In genomic region chr4:113263274-113263673, GRCh38 we compare ENCODE assay signal across 25 cellular contexts.
DNase-seq lines count a peak whose midpoint lies in the region; ATAC-seq, FAIRE-seq and TF ChIP-seq lines count a peak whose summit lies in the region.
"Had no signal": no experiment of that assay in that cellular context is flagged by ENCODE, and none has a peak within 500 bp of the region (broad histone marks: within the 10 kb centered on the region; RNA-seq: fewer than 3 reads in every experiment).

No MANE protein-coding gene starts in this region.

- H3K9me3 ChIP-seq in SK-N-SH (no peaks in the 10 kb centered on the region), small intestine (ENCODE audit: control insufficient read depth, low read depth) (no peaks in the 10 kb centered on the region)
- H3K9me3 ChIP-seq: BE2C, BLaER1 had no signal

- no peaks in the 10 kb centered on the region for H3K4me1 Mint-ChIP-seq in osteocyte (ENCODE audit: unreplicated experiment)
- H3K4me1 Mint-ChIP-seq: CD14-positive monocyte; CD4-positive, alpha-beta memory T cell; CD4-positive, CD25-positive, alpha-beta regulatory T cell; CD8-positive, alpha-beta memory T cell had no signal

- no peak for DNase-seq in SK-N-SH
- DNase-seq in small intestine: no peak
- DNase-seq in osteocyte (ENCODE audit: extremely low spot score, unreplicated experiment): no peak
- DNase-seq in GM12891 (ENCODE audit: insufficient read length, low spot score): no peak
- DNase-seq: ACHN; BE2C; C1 segment of cervical spinal cord; CD4-positive, alpha-beta memory T cell; CD4-positive, CD25-positive, alpha-beta regulatory T cell; CD8-positive, alpha-beta memory T cell; COR-L47; DMS 273 treated with DMSO at 0.1 percent for 48 hours; DMS153; DMS53; DMS79; DND-41; EL; GDM1 had no signal

- WGBS in SK-N-SH (ENCODE audit: low lambda C conversion rate): 30% methylated on average over 1 of the region's 1 CpG
- WGBS in small intestine, 3 donors: 36 to 51% (median 49%) methylated on average over 1 of the region's 1 CpG

- H3K27ac ChIP-seq in SK-N-SH (ENCODE audit: low read depth in 2 of 2, low read length in 1 of 2) (no peak overlapping the region), small intestine (ENCODE audit: low read depth in 1 of 2, low read length in 1 of 2) (no peak overlapping the region)
- H3K27ac ChIP-seq: 22Rv1, BLaER1 had no signal

- ATAC-seq in SK-N-SH treated with all-trans-retinoic acid at 6 μM for 48 hours: no peak
- ATAC-seq: GM12878 had no signal

- H3K9me3 Mint-ChIP-seq in osteocyte (ENCODE audit: unreplicated experiment): peaks cover 18% of the 10 kb centered on the region

- H3K27me3 Mint-ChIP-seq in osteocyte (ENCODE audit: unreplicated experiment): peaks cover 11% of the 10 kb centered on the region
- H3K27me3 Mint-ChIP-seq: CD4-positive, CD25-positive, alpha-beta regulatory T cell had no signal

- no peak for TF ChIP-seq EP300 in SK-N-SH (IDR thresholded peaks at IDR 0.05; ENCODE audit: borderline replicate concordance in 1 of 2, low read depth in 1 of 2, low read length in 1 of 2)

- FAIRE-seq in endometrium (lab: Jason Lieb, UNC) (peak; percentile 95), small intestine (lab: Jason Lieb, UNC) (peak; percentile 10), GM12891 (lab: Jason Lieb, UNC) (no peak)
- FAIRE-seq: GM12878, GM19239 had no signal

- no peaks in the 10 kb centered on the region for H3K79me2 ChIP-seq in SK-N-SH (ENCODE audit: insufficient read depth)

- no peak overlapping the region for H3K9ac ChIP-seq in SK-N-SH
- H3K9ac ChIP-seq: BLaER1 had no signal

- CTCF ChIA-PET in SK-N-SH (lab: Yijun Ruan, JAX): no interaction called here

- H3K4me3 ChIP-seq in SK-N-SH (ENCODE audit: low read depth in 2 of 2, low read length in 1 of 2) (no peak overlapping the region), small intestine (ENCODE audit: low read depth in 1 of 2, low read length in 2 of 2) (no peak overlapping the region)
- H3K4me3 ChIP-seq: BLaER1, GM12878 had no signal

- H3K27me3 ChIP-seq in SK-N-SH (ENCODE audit: insufficient read depth) (no peaks in the 10 kb centered on the region), small intestine (ENCODE audit: control insufficient read depth in 2 of 2, insufficient read depth in 2 of 2, low read length in 2 of 2) (no peaks in the 10 kb centered on the region)
- H3K27me3 ChIP-seq: BE2C, BLaER1 had no signal

- H3F3A ChIP-seq in SK-N-SH (replicated peaks; ENCODE audit: insufficient read depth): no peaks in the 10 kb centered on the region

- H2AFZ ChIP-seq in SK-N-SH (ENCODE audit: low read depth): no peak overlapping the region

- H3K36me3 ChIP-seq in SK-N-SH (replicated peaks in 1 of 2; ENCODE audit: control insufficient read depth in 1 of 2, insufficient read depth in 2 of 2, low read length in 1 of 2): no peaks in the 10 kb centered on the region
- no peaks in the 10 kb centered on the region for H3K36me3 ChIP-seq in small intestine (ENCODE audit: control insufficient read depth in 2 of 2, insufficient read depth in 2 of 2, low read length in 2 of 2)
- H3K36me3 ChIP-seq: BLaER1 had no signal

- no peak overlapping the region for H3K4me2 ChIP-seq in SK-N-SH
- H3K4me2 ChIP-seq: BLaER1 had no signal

- no peak overlapping the region for H3K27ac Mint-ChIP-seq in osteocyte (ENCODE audit: unreplicated experiment)
- H3K27ac Mint-ChIP-seq: CD14-positive monocyte; CD4-positive, alpha-beta memory T cell; CD4-positive, CD25-positive, alpha-beta regulatory T cell; CD8-positive, alpha-beta memory T cell had no signal

- H3K9me2 ChIP-seq in SK-N-SH: no peaks in the 10 kb centered on the region

- no peak for TF ChIP-seq CTCF in SK-N-SH (IDR thresholded peaks at IDR 0.05)
- no peak for TF ChIP-seq CTCF in osteocyte (IDR thresholded peaks at IDR 0.05)

- H3K4me1 ChIP-seq in SK-N-SH (ENCODE audit: control insufficient read depth in 1 of 2, insufficient read depth in 2 of 2, low read depth in 1 of 2, low read length in 1 of 2): no peaks in the 10 kb centered on the region
- no peaks in the 10 kb centered on the region for H3K4me1 ChIP-seq in small intestine (ENCODE audit: control insufficient read depth in 2 of 2, insufficient read depth in 1 of 2, low read depth in 1 of 2, low read length in 1 of 2)
- H3K4me1 ChIP-seq: BE2C had no signal

- no peaks in the 10 kb centered on the region for H4K20me1 ChIP-seq in SK-N-SH (ENCODE audit: insufficient read depth)
- H4K20me1 ChIP-seq: BLaER1 had no signal

- H3K4me3 Mint-ChIP-seq in osteocyte (ENCODE audit: unreplicated experiment): no peak overlapping the region
- H3K4me3 Mint-ChIP-seq: CD14-positive monocyte; CD4-positive, alpha-beta memory T cell; CD4-positive, CD25-positive, alpha-beta regulatory T cell; CD8-positive, alpha-beta memory T cell had no signal

- H3K36me3 Mint-ChIP-seq in osteocyte (ENCODE audit: unreplicated experiment): no peaks in the 10 kb centered on the region
- H3K36me3 Mint-ChIP-seq: CD14-positive monocyte; CD4-positive, alpha-beta memory T cell; CD4-positive, CD25-positive, alpha-beta regulatory T cell; CD8-positive, alpha-beta memory T cell had no signal

- no peak for TF ChIP-seq POLR2A in GM12891 (IDR thresholded peaks at IDR 0.05; ENCODE audit: low read depth, low read length)

- TF ChIP-seq RAD21 in SK-N-SH (IDR thresholded peaks at IDR 0.05; ENCODE audit: low read length): no peak

- POLR2A ChIA-PET in SK-N-SH (lab: Yijun Ruan, JAX): no interaction called here

TF ChIP-seq in SK-N-SH treated with all-trans-retinoic acid at 6 μM for 48 hours, 23 proteins besides CTCF, POLR2A, EP300 and RAD21 (continues in another document):
- no peak for TF ChIP-seq PATZ1 (CRISPR knock-in tag; IDR thresholded peaks at IDR 0.05; ENCODE audit: borderline replicate concordance)
- TF ChIP-seq ISL1 (CRISPR knock-in tag; IDR thresholded peaks at IDR 0.05): peak; percentile 94

TF ChIP-seq in SK-N-SH, 30 proteins besides CTCF, POLR2A, EP300 and RAD21:
- TF ChIP-seq GABPA (IDR thresholded peaks at IDR 0.05; ENCODE audit: low read depth) (no peak), FOSL2 (IDR thresholded peaks at IDR 0.05; ENCODE audit: borderline replicate concordance, low read depth) (no peak), RFX5 (IDR thresholded peaks at IDR 0.05; ENCODE audit: low read length) (no peak), RXRA (IDR thresholded peaks at IDR 0.05; ENCODE audit: borderline replicate concordance, low read depth) (no peak), MEF2A (IDR thresholded peaks at IDR 0.05; ENCODE audit: borderline replicate concordance, low read depth) (no peak)

TF ChIP-seq in GM12891, 5 proteins besides CTCF, POLR2A, EP300 and RAD21:
- TF ChIP-seq PAX5 (IDR thresholded peaks at IDR 0.05; ENCODE audit: insufficient read depth, low read length, severe bottlenecking): no peak
- TF ChIP-seq POU2F2 (IDR thresholded peaks at IDR 0.05; ENCODE audit: low read depth, low read length): no peak
- no peak for TF ChIP-seq SPI1 (IDR thresholded peaks at IDR 0.05; ENCODE audit: low read depth, low read length)
- no peak for TF ChIP-seq TAF1 (IDR thresholded peaks at IDR 0.05; ENCODE audit: low read depth, low read length)
- no peak for TF ChIP-seq POLR2AphosphoS5 (IDR thresholded peaks at IDR 0.05; ENCODE audit: low read depth, low read length)
